21 cellular contexts compared by ENCODE assay signal in genomic region chr18:25133879-25134278, GRCh38.
"Had no signal": no experiment of that assay in that cellular context is flagged by ENCODE, and none has a peak within 500 bp of the region (broad histone marks: within the 10 kb centered on the region; RNA-seq: fewer than 3 reads in every experiment).

No MANE protein-coding gene starts in this region.

- H3K36me3 ChIP-seq: heart left ventricle, thoracic aorta, upper lobe of left lung had no signal

- H3K27me3 ChIP-seq: heart left ventricle, upper lobe of left lung had no signal

- H3K27ac Mint-ChIP-seq: activated CD8-positive, alpha-beta T cell treated with anti-CD3 and anti-CD28 coated beads, Interleukin-2, amount 10 ng/mL, durations not matched to agents 7 days and 5 days; activated naive CD4-positive, alpha-beta T cell treated with anti-CD3 and anti-CD28 coated beads, Interleukin-2, amount 50 U/mL, for 24 hours; activated T-helper 1 cell treated with anti-CD3 and anti-CD28 coated beads, Interleukin-12 subunit alpha, Interleukin-12 subunit beta, Interleukin-2, Interleukin-4 antibody, amounts not matched to agents 30 ng/mL and 10 ng/mL and 1 ng/mL, durations not matched to agents 14 hours and 24 hours and 36 hours; endodermal cell; progenitor cell of endocrine pancreas; T-cell; T-helper 2 cell treated with Interferon-gamma antibody and Interleukin-4, amounts not matched to agents 5 μg/mL and 100 μg/mL, for 36 hours had no signal

- DNase-seq: activated CD4-positive, alpha-beta T cell treated with anti-CD3 and anti-CD28 coated beads for 1 hour; activated CD4-positive, alpha-beta T cell treated with anti-CD3 and anti-CD28 coated beads, Interleukin-2, amount 50 U/mL, for 1 hour; activated CD8-positive, alpha-beta T cell treated with anti-CD3 and anti-CD28 coated beads, Interleukin-2, amount 10 ng/mL, durations not matched to agents 7 days and 5 days; activated gamma-delta T cell; aorta; endodermal cell; heart left ventricle; mesenchymal stem cell; naive B cell; stimulated activated CD4-positive, alpha-beta T cell treated with anti-CD3 and anti-CD28 coated beads, Interleukin-4, amount 100 ng/mL, for 24 hours; stimulated activated naive CD4-positive, alpha-beta T cell treated with Interleukin-2 at 50 U/mL for 16 hours; T-cell; upper lobe of left lung had no signal

- H3K4me3 Mint-ChIP-seq: activated CD8-positive, alpha-beta T cell treated with anti-CD3 and anti-CD28 coated beads, Interleukin-2, amount 10 ng/mL, durations not matched to agents 7 days and 5 days; activated naive CD4-positive, alpha-beta T cell treated with anti-CD3 and anti-CD28 coated beads, Interleukin-2, amount 50 U/mL, for 24 hours; activated T-helper 1 cell treated with anti-CD3 and anti-CD28 coated beads, Interleukin-12 subunit alpha, Interleukin-12 subunit beta, Interleukin-2, Interleukin-4 antibody, amounts not matched to agents 30 ng/mL and 10 ng/mL and 1 ng/mL, durations not matched to agents 14 hours and 24 hours and 36 hours; central memory CD8-positive, alpha-beta T cell; endodermal cell; T-cell; T-helper 2 cell treated with Interferon-gamma antibody and Interleukin-4, amounts not matched to agents 5 μg/mL and 100 μg/mL, for 36 hours had no signal

- H3K4me1 Mint-ChIP-seq: activated naive CD4-positive, alpha-beta T cell treated with anti-CD3 and anti-CD28 coated beads, Interleukin-2, amount 50 U/mL, for 24 hours; central memory CD8-positive, alpha-beta T cell; T-cell had no signal

- H3K4me3 ChIP-seq: coronary artery, heart left ventricle, thoracic aorta, upper lobe of left lung had no signal

- H3K36me3 Mint-ChIP-seq: activated naive CD4-positive, alpha-beta T cell treated with anti-CD3 and anti-CD28 coated beads, Interleukin-2, amount 50 U/mL, for 24 hours; naive B cell; T-cell had no signal

- H3K27ac ChIP-seq: coronary artery, epithelial cell of prostate, thoracic aorta, upper lobe of left lung had no signal

- H3K27me3 Mint-ChIP-seq: progenitor cell of endocrine pancreas had no signal

- H3K9me3 Mint-ChIP-seq: activated naive CD4-positive, alpha-beta T cell treated with anti-CD3 and anti-CD28 coated beads, Interleukin-2, amount 50 U/mL, for 24 hours; activated T-helper 1 cell treated with anti-CD3 and anti-CD28 coated beads, Interleukin-12 subunit alpha, Interleukin-12 subunit beta, Interleukin-2, Interleukin-4 antibody, amounts not matched to agents 30 ng/mL and 10 ng/mL and 1 ng/mL, durations not matched to agents 14 hours and 24 hours and 36 hours; endodermal cell; T-helper 2 cell treated with Interferon-gamma antibody and Interleukin-4, amounts not matched to agents 5 μg/mL and 100 μg/mL, for 36 hours had no signal

- H3K9me3 ChIP-seq: heart left ventricle, thoracic aorta, upper lobe of left lung had no signal
